Comparison of ENCODE assay signal across 1 cellular context in the genomic region with DNA sequence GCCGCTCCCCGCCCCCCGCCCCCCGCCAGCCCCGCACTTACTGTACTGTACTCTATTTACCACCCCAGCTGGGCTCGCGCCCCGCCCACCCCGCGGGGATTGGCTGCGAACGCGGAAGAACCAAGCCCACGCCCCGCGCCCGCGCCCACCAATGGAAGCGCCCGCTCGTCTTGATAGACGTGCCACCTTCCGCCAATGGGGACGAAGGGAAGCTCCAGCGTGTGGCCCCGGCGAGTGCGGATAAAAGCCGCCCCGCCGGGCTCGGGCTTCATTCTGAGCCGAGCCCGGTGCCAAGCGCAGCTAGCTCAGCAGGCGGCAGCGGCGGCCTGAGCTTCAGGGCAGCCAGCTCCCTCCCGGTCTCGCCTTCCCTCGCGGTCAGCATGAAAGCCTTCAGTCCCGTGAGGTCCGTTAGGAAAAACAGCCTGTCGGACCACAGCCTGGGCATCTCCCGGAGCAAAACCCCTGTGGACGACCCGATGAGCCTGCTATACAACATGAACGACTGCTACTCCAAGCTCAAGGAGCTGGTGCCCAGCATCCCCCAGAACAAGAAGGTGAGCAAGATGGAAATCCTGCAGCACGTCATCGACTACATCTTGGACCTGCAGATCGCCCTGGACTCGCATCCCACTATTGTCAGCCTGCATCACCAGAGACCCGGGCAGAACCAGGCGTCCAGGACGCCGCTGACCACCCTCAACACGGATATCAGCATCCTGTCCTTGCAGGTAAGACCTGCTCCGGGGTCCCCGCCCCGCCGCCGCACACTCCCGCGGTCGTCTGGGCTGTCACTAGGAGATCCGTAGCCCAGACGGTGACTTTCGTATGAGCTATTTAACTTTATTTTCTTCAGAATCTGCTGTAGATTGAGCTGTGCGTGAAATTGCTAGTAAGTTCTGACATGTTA.
TF ChIP-seq lines count a peak whose summit lies in the region.

A gene with protein sequence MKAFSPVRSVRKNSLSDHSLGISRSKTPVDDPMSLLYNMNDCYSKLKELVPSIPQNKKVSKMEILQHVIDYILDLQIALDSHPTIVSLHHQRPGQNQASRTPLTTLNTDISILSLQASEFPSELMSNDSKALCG (plus strand): TSS at position 271 of the 907 bp plus-strand sequence. CDS start 110 bp downstream, at position 381.

TF ChIP-seq in HEK293, 187 proteins besides CTCF, POLR2A, EP300 and RAD21 (continued from another document and continues in another):
- TF ChIP-seq PRDM10 (tag by site-specific recombination; IDR thresholded peaks at IDR 0.05) (no peak), ZNF629 (tag by site-specific recombination; IDR thresholded peaks at IDR 0.05) (peak; percentile 43; the same call in 1 of the 2 replicates), ZNF513 (tag by site-specific recombination; IDR thresholded peaks at IDR 0.05) (0 out of 2 replicates have a peak, but pooled peaks have one; percentile 29), ZNF24 (tag by site-specific recombination; IDR thresholded peaks at IDR 0.05) (no peak), ZNF776 (tag by site-specific recombination; IDR thresholded peaks at IDR 0.05; ENCODE audit: borderline replicate concordance) (no peak), ZNF169 (tag by site-specific recombination; IDR thresholded peaks at IDR 0.05) (no peak), PRDM6 (tag by site-specific recombination; IDR thresholded peaks at IDR 0.05) (no peak), HOXD13 (CRISPR knock-in tag; IDR thresholded peaks at IDR 0.05; ENCODE audit: borderline replicate concordance) (no peak), ZNF174 (tag by site-specific recombination; IDR thresholded peaks at IDR 0.05) (no peak), ZNF791 (tag by site-specific recombination; IDR thresholded peaks at IDR 0.05) (no peak), ZNF248 (tag by site-specific recombination; IDR thresholded peaks at IDR 0.05) (no peak), KLF16 (tag by site-specific recombination; IDR thresholded peaks at IDR 0.05) (peak; percentile 64), ZNF37A (tag by site-specific recombination; IDR thresholded peaks at IDR 0.05) (no peak), SP2 (tag by site-specific recombination; IDR thresholded peaks at IDR 0.05) (peak; percentile 83), ZNF600 (tag by site-specific recombination; IDR thresholded peaks at IDR 0.05) (peak; percentile 55), SCRT2 (tag by site-specific recombination; IDR thresholded peaks at IDR 0.05) (no peak; the same call in 1 of the 2 replicates), ZNF335 (tag by site-specific recombination; conservative IDR thresholded peaks at IDR 0.05) (no peak), KLF1 (tag by site-specific recombination; IDR thresholded peaks at IDR 0.05) (no peak), SCRT1 (tag by site-specific recombination; IDR thresholded peaks at IDR 0.05; ENCODE audit: borderline replicate concordance) (no peak), ZNF350 (tag by site-specific recombination; IDR thresholded peaks at IDR 0.05) (no peak), ZNF112 (tag by site-specific recombination; IDR thresholded peaks at IDR 0.05) (no peak), ZFP37 (tag by site-specific recombination; IDR thresholded peaks at IDR 0.05) (peak; percentile 41; the same call in 1 of the 2 replicates), PBX3 (CRISPR knock-in tag; IDR thresholded peaks at IDR 0.05) (peak; percentile 98), TRIM28 (IDR thresholded peaks at IDR 0.05; ENCODE audit: borderline replicate concordance, low read length) (no peak), YY2 (tag by site-specific recombination; IDR thresholded peaks at IDR 0.05) (0 out of 2 replicates have a peak, but pooled peaks have one; percentile 14), HOXA7 (CRISPR knock-in tag; IDR thresholded peaks at IDR 0.05; ENCODE audit: borderline replicate concordance) (no peak), ZNF558 (tag by site-specific recombination; IDR thresholded peaks at IDR 0.05) (no peak; the same call in 1 of the 2 replicates), ZNF10 (tag by site-specific recombination; IDR thresholded peaks at IDR 0.05) (no peak)
- TF ChIP-seq, protein P1, sequence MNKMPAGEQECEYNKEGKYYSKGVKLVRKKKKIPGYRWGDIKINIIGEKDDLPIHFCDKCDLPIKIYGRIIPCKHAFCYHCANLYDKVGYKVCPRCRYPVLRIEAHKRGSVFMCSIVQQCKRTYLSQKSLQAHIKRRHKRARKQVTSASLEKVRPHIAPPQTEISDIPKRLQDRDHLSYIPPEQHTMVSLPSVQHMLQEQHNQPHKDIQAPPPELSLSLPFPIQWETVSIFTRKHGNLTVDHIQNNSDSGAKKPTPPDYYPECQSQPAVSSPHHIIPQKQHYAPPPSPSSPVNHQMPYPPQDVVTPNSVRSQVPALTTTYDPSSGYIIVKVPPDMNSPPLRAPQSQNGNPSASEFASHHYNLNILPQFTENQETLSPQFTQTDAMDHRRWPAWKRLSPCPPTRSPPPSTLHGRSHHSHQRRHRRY (tag by site-specific recombination; IDR thresholded peaks at IDR 0.05) = no peak
- TF ChIP-seq, protein P2, sequence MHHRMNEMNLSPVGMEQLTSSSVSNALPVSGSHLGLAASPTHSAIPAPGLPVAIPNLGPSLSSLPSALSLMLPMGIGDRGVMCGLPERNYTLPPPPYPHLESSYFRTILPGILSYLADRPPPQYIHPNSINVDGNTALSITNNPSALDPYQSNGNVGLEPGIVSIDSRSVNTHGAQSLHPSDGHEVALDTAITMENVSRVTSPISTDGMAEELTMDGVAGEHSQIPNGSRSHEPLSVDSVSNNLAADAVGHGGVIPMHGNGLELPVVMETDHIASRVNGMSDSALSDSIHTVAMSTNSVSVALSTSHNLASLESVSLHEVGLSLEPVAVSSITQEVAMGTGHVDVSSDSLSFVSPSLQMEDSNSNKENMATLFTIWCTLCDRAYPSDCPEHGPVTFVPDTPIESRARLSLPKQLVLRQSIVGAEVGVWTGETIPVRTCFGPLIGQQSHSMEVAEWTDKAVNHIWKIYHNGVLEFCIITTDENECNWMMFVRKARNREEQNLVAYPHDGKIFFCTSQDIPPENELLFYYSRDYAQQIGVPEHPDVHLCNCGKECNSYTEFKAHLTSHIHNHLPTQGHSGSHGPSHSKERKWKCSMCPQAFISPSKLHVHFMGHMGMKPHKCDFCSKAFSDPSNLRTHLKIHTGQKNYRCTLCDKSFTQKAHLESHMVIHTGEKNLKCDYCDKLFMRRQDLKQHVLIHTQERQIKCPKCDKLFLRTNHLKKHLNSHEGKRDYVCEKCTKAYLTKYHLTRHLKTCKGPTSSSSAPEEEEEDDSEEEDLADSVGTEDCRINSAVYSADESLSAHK (tag by site-specific recombination; IDR thresholded peaks at IDR 0.05) = no peak
- TF ChIP-seq, protein P3, sequence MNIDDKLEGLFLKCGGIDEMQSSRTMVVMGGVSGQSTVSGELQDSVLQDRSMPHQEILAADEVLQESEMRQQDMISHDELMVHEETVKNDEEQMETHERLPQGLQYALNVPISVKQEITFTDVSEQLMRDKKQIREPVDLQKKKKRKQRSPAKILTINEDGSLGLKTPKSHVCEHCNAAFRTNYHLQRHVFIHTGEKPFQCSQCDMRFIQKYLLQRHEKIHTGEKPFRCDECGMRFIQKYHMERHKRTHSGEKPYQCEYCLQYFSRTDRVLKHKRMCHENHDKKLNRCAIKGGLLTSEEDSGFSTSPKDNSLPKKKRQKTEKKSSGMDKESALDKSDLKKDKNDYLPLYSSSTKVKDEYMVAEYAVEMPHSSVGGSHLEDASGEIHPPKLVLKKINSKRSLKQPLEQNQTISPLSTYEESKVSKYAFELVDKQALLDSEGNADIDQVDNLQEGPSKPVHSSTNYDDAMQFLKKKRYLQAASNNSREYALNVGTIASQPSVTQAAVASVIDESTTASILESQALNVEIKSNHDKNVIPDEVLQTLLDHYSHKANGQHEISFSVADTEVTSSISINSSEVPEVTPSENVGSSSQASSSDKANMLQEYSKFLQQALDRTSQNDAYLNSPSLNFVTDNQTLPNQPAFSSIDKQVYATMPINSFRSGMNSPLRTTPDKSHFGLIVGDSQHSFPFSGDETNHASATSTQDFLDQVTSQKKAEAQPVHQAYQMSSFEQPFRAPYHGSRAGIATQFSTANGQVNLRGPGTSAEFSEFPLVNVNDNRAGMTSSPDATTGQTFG (tag by site-specific recombination; IDR thresholded peaks at IDR 0.05; ENCODE audit: borderline replicate concordance) = no peak
- TF ChIP-seq, protein P4, sequence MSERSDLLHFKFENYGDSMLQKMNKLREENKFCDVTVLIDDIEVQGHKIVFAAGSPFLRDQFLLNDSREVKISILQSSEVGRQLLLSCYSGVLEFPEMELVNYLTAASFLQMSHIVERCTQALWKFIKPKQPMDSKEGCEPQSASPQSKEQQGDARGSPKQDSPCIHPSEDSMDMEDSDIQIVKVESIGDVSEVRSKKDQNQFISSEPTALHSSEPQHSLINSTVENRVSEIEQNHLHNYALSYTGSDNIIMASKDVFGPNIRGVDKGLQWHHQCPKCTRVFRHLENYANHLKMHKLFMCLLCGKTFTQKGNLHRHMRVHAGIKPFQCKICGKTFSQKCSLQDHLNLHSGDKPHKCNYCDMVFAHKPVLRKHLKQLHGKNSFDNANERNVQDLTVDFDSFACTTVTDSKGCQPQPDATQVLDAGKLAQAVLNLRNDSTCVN (tag by site-specific recombination; optimal IDR thresholded peaks at IDR 0.05) = peak; percentile 63
- TF ChIP-seq, protein P5, sequence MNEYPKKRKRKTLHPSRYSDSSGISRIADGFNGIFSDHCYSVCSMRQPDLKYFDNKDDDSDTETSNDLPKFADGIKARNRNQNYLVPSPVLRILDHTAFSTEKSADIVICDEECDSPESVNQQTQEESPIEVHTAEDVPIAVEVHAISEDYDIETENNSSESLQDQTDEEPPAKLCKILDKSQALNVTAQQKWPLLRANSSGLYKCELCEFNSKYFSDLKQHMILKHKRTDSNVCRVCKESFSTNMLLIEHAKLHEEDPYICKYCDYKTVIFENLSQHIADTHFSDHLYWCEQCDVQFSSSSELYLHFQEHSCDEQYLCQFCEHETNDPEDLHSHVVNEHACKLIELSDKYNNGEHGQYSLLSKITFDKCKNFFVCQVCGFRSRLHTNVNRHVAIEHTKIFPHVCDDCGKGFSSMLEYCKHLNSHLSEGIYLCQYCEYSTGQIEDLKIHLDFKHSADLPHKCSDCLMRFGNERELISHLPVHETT (tag by site-specific recombination; IDR thresholded peaks at IDR 0.05) = 0 out of 2 replicates have a peak, but pooled peaks have one; percentile 34
- TF ChIP-seq, protein P6, sequence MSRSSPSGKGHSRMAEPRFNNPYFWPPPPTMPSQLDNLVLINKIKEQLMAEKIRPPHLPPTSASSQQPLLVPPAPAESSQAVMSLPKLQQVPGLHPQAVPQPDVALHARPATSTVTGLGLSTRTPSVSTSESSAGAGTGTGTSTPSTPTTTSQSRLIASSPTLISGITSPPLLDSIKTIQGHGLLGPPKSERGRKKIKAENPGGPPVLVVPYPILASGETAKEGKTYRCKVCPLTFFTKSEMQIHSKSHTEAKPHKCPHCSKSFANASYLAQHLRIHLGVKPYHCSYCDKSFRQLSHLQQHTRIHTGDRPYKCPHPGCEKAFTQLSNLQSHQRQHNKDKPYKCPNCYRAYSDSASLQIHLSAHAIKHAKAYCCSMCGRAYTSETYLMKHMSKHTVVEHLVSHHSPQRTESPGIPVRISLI (tag by site-specific recombination; IDR thresholded peaks at IDR 0.05) = no peak
